9 cellular contexts compared by ENCODE assay signal in the genomic region with DNA sequence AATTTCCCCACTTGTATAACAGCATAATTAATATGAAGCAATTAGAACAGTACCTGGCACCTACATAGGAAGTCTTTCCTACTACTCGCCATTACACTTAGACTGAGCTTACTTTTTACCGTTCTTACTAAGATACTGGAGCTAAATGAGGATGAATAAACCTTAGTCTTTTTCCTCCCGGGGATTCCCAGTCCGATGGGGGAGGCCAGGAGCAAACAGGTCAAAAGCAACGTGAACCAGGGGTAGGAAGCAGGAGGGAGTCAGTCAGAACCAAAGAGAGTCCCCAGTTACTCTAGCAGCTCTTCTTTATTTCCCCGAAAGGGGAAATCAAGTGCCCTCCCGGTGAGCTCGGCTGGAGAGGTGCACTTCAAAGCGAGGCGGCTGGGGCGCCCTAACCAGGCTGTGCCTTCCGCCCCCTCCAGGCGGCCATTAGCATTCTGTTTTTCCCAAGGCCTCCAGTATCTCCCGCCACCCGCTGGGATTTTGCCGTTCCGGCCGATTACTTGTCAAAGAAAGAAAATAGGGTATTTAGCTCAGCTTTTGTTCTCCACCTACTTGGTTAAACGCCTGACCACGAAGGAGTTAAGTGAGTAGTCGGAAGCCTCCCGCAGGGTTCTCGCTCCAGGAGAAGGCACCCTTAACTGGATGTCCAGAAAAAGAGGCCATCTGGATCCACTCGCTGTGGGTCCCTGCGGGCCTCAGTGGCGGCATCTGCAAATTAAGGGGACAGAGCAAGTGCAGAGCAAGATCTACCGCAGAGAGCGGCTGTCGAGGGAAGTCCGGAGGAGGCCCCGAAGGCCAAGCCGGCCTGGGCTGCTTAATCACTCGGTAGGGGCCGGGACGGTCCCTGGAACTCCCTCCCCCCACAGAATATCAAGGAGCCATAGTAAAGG. TPM values are rescaled to one million over a fixed set of nuclear protein-coding genes. Genes with fewer than 3 reads are reported as not detected.
DNase-seq lines count a peak whose midpoint lies in the region; ATAC-seq and TF ChIP-seq lines count a peak whose summit lies in the region.
"Had no signal": no experiment of that assay in that cellular context is flagged by ENCODE, and none has a peak within 500 bp of the region (broad histone marks: within the 10 kb centered on the region; RNA-seq: fewer than 3 reads in every experiment).

No MANE protein-coding gene starts in this region.

- H3K4me1 ChIP-seq in SJCRH30: no peaks in the 10 kb centered on the region

- peak; percentile 64 for ATAC-seq in HG02798 (IDR thresholded peaks at IDR 0.05; ENCODE audit: poor library complexity, unreplicated experiment)
- ATAC-seq in GM18517 (IDR thresholded peaks at IDR 0.05; ENCODE audit: unreplicated experiment): no peak

- no peak for DNase-seq in astrocyte of the cerebellum (ENCODE audit: low read depth)
- DNase-seq in myocyte (ENCODE audit: low read depth): peak; percentile 28
- DNase-seq in SJCRH30: no peak
- no peak for DNase-seq in SKM-1 (lab: John Stamatoyannopoulos, UW; ENCODE audit: unreplicated experiment)
- DNase-seq in NCI-H1694 treated with DMSO at 0.1 percent for 48 hours (lab: John Stamatoyannopoulos, UW): no peak

- no peaks in the 10 kb centered on the region for H3K36me3 ChIP-seq in SJCRH30

- 0 out of 2 replicates have a peak, but pooled peaks have one; percentile 7 for TF ChIP-seq CTCF in GM12875 (IDR thresholded peaks at IDR 0.05; ENCODE audit: borderline replicate concordance, insufficient read depth, low read depth, low read length)
- peak; percentile 24 for TF ChIP-seq CTCF in astrocyte of the cerebellum (IDR thresholded peaks at IDR 0.05; ENCODE audit: low read depth, low read length, missing control alignments)

- no peak overlapping the region for H3K27ac ChIP-seq in SJCRH30
- H3K27ac ChIP-seq: KMS-11 had no signal

- no peaks in the 10 kb centered on the region for H3K27me3 ChIP-seq in SJCRH30

- no peak overlapping the region for H3K4me3 ChIP-seq in GM12875 (ENCODE audit: low read depth, low read length)
- no peak overlapping the region for H3K4me3 ChIP-seq in astrocyte of the cerebellum (ENCODE audit: low read depth, low read length)
- no peak overlapping the region for H3K4me3 ChIP-seq in SJCRH30

- no peaks in the 10 kb centered on the region for H3K9me3 ChIP-seq in SJCRH30 (replicated peaks)

- in situ Hi-C loops in astrocyte of the cerebellum (cut with HindIII; ENCODE audit: low sequenced_read_pairs): loop anchor here (10.0 kb wide), 1 partner anchor 616 kb away; a partner anchor contains a TSS

RNA-seq across cellular contexts. Expression of a gene that starts 6.3 kb away (rescaled TPM):
- total RNA-seq in myocyte: not detected in 2 replicates
- not detected for polyA plus RNA-seq in myocyte (2012)
- total RNA-seq in SJCRH30 (2014; rRNA removed; shearing (Covaris generic)): not detected in 2 replicates
